In genomic region chr7:101787864-101788263, GRCh38 we compare ENCODE assay signal across 38 cellular contexts.
"Had no signal": no experiment of that assay in that cellular context is flagged by ENCODE, and none has a peak within 500 bp of the region (broad histone marks: within the 10 kb centered on the region; RNA-seq: fewer than 3 reads in every experiment).

No MANE protein-coding gene starts in this region.

- H3K27me3 Mint-ChIP-seq: activated CD4-positive, alpha-beta memory T cell treated with anti-CD3 and anti-CD28 coated beads for 36 hours; activated naive CD8-positive, alpha-beta T cell treated with anti-CD3 and anti-CD28 coated beads for 36 hours had no signal

- H3K4me1 Mint-ChIP-seq: activated B cell treated with CpG ODN at 0.5 μM for 24 hours; activated CD4-positive, alpha-beta T cell treated with anti-CD3 and anti-CD28 coated beads, Interleukin-2, amount 10 ng/mL, durations not matched to agents 24 days and 14 days had no signal

- H3K4me3 ChIP-seq: adrenal gland, body of pancreas, breast epithelium had no signal

- H3K9me3 Mint-ChIP-seq: activated B cell treated with CpG ODN at 0.5 μM for 24 hours; activated CD4-positive, alpha-beta memory T cell treated with anti-CD3 and anti-CD28 coated beads for 36 hours; activated CD4-positive, alpha-beta T cell treated with anti-CD3 and anti-CD28 coated beads, Interleukin-2, amount 10 ng/mL, durations not matched to agents 24 days and 14 days; activated CD8-positive, alpha-beta T cell treated with anti-CD3 and anti-CD28 coated beads for 36 hours; activated naive CD4-positive, alpha-beta T cell treated with anti-CD3 and anti-CD28 coated beads for 36 hours; activated naive CD4-positive, alpha-beta T cell treated with anti-CD3 and anti-CD28 coated beads, Interleukin-2, amount 50 U/mL, for 72 hours; activated T-cell treated with anti-CD3 and anti-CD28 coated beads, Interleukin-2, amount 50 U/mL, for 4 hours; activated T-cell treated with anti-CD3 and anti-CD28 coated beads, Interleukin-2, amount 50 U/mL, for 72 hours; activated T-helper 17 cell treated with anti-CD3 and anti-CD28 coated beads, Interleukin-2, amount 50 U/mL, for 72 hours; central memory CD8-positive, alpha-beta T cell; T-helper 1 cell treated with Interleukin-12 subunit alpha and Interleukin-12 subunit beta and Interleukin-4 antibody, amounts not matched to agents 30 μg/mL and 1 μg/mL, for 36 hours had no signal

- ATAC-seq: activated CD8-positive, alpha-beta T cell treated with anti-CD3 and anti-CD28 coated beads for 36 hours; activated naive CD4-positive, alpha-beta T cell treated with anti-CD3 and anti-CD28 coated beads, Interleukin-2, amount 50 U/mL, for 72 hours; activated T-cell treated with anti-CD3 and anti-CD28 coated beads, Interleukin-2, amount 50 U/mL, for 4 hours; activated T-cell treated with anti-CD3 and anti-CD28 coated beads, Interleukin-2, amount 50 U/mL, for 72 hours; activated T-helper 17 cell treated with anti-CD3 and anti-CD28 coated beads, Interleukin-2, amount 50 U/mL, for 72 hours; body of pancreas had no signal

- H3K4me3 Mint-ChIP-seq: activated B cell treated with CpG ODN at 0.5 μM for 24 hours; activated CD4-positive, alpha-beta memory T cell treated with anti-CD3 and anti-CD28 coated beads for 36 hours; activated CD4-positive, alpha-beta T cell treated with anti-CD3 and anti-CD28 coated beads, Interleukin-2, amount 10 ng/mL, durations not matched to agents 24 days and 14 days; activated CD8-positive, alpha-beta T cell treated with anti-CD3 and anti-CD28 coated beads for 36 hours; activated naive CD4-positive, alpha-beta T cell treated with anti-CD3 and anti-CD28 coated beads for 36 hours; activated naive CD8-positive, alpha-beta T cell treated with anti-CD3 and anti-CD28 coated beads for 36 hours; activated T-cell treated with anti-CD3 and anti-CD28 coated beads, Interleukin-2, amount 50 U/mL, for 4 hours; activated T-cell treated with anti-CD3 and anti-CD28 coated beads, Interleukin-2, amount 50 U/mL, for 72 hours; activated T-helper 1 cell treated with anti-CD3 and anti-CD28 coated beads, Interleukin-12 subunit alpha, Interleukin-12 subunit beta, Interleukin-2, Interleukin-4 antibody, amounts not matched to agents 30 ng/mL and 10 ng/mL and 1 ng/mL, durations not matched to agents 14 hours and 24 hours and 36 hours; activated T-helper 17 cell treated with anti-CD3 and anti-CD28 coated beads, Interleukin-2, amount 50 U/mL, for 72 hours; central memory CD8-positive, alpha-beta T cell; T-helper 1 cell treated with Interleukin-12 subunit alpha and Interleukin-12 subunit beta and Interleukin-4 antibody, amounts not matched to agents 30 μg/mL and 1 μg/mL, for 36 hours; T-helper 2 cell treated with Interferon-gamma antibody and Interleukin-4, amounts not matched to agents 5 μg/mL and 100 μg/mL, for 36 hours had no signal

- H3K36me3 ChIP-seq: adrenal gland, brain microvascular endothelial cell, breast epithelium had no signal

- FAIRE-seq: astrocyte, TTC549 had no signal

- H3K27me3 ChIP-seq: adrenal gland, body of pancreas, breast epithelium had no signal

- H3K27ac ChIP-seq: adrenal gland, body of pancreas, brain microvascular endothelial cell, breast epithelium, VCaP had no signal

- H3K4me1 ChIP-seq: adrenal gland, breast epithelium had no signal

- H3K9me3 ChIP-seq: adrenal gland, body of pancreas, breast epithelium had no signal

- DNase-seq: activated B cell treated with CpG ODN at 0.5 μM for 24 hours; activated CD4-positive, alpha-beta memory T cell treated with anti-CD3 and anti-CD28 coated beads for 36 hours; activated CD4-positive, alpha-beta T cell treated with anti-CD3 and anti-CD28 coated beads for 4 hours; activated CD4-positive, alpha-beta T cell treated with anti-CD3 and anti-CD28 coated beads, Interleukin-2, amount 10 ng/mL, durations not matched to agents 24 days and 14 days; activated CD4-positive, alpha-beta T cell treated with anti-CD3 and anti-CD28 coated beads, Interleukin-2, amount 50 U/mL, for 1 hour; activated CD4-positive, alpha-beta T cell treated with anti-CD3 and anti-CD28 coated beads, Interleukin-2, amount 50 U/mL, for 4 hours; activated CD4-positive, CD25-positive, alpha-beta regulatory T cell treated with anti-CD3 and anti-CD28 coated beads, Interleukin-2, amount 50 U/mL, for 72 hours; activated CD8-positive, alpha-beta memory T cell treated with anti-CD3 and anti-CD28 coated beads, Interleukin-2, amount 50 U/mL, for 4 hours; activated CD8-positive, alpha-beta T cell treated with anti-CD3 and anti-CD28 coated beads for 36 hours; activated effector memory CD4-positive, alpha-beta T cell treated with anti-CD3 and anti-CD28 coated beads, Interleukin-2, amount 50 U/mL, for 16 hours; activated gamma-delta T cell treated with Interleukin-2 at 50 U/mL for 16 hours; activated naive CD4-positive, alpha-beta T cell; activated naive CD4-positive, alpha-beta T cell treated with anti-CD3 and anti-CD28 coated beads for 36 hours; activated naive CD4-positive, alpha-beta T cell treated with anti-CD3 and anti-CD28 coated beads, Interleukin-2, amount 50 U/mL, for 16 hours; activated naive CD8-positive, alpha-beta T cell treated with anti-CD3 and anti-CD28 coated beads for 36 hours; activated T-cell treated with anti-CD3 and anti-CD28 coated beads for 4 hours; activated T-cell treated with anti-CD3 and anti-CD28 coated beads, Interleukin-2, amount 50 U/mL, for 1 hour; activated T-cell treated with anti-CD3 and anti-CD28 coated beads, Interleukin-2, amount 50 U/mL, for 4 hours; activated T-cell treated with anti-CD3 and anti-CD28 coated beads, Interleukin-2, amount 50 U/mL, for 72 hours; adrenal gland; amniotic stem cell; body of pancreas; brain microvascular endothelial cell; caudate nucleus; cerebellar nuclear complex; T-helper 1 cell; T-helper 2 cell; T-helper 9 cell had no signal

- H3K27ac Mint-ChIP-seq: activated B cell treated with CpG ODN at 0.5 μM for 24 hours; activated CD4-positive, alpha-beta memory T cell treated with anti-CD3 and anti-CD28 coated beads for 36 hours; activated CD4-positive, alpha-beta T cell treated with anti-CD3 and anti-CD28 coated beads, Interleukin-2, amount 10 ng/mL, durations not matched to agents 24 days and 14 days; activated CD8-positive, alpha-beta T cell treated with anti-CD3 and anti-CD28 coated beads for 36 hours; activated naive CD4-positive, alpha-beta T cell treated with anti-CD3 and anti-CD28 coated beads for 36 hours; activated naive CD4-positive, alpha-beta T cell treated with anti-CD3 and anti-CD28 coated beads, Interleukin-2, amount 50 U/mL, for 72 hours; activated naive CD8-positive, alpha-beta T cell treated with anti-CD3 and anti-CD28 coated beads for 36 hours; activated T-cell treated with anti-CD3 and anti-CD28 coated beads, Interleukin-2, amount 50 U/mL, for 72 hours; activated T-helper 1 cell treated with anti-CD3 and anti-CD28 coated beads, Interleukin-12 subunit alpha, Interleukin-12 subunit beta, Interleukin-2, Interleukin-4 antibody, amounts not matched to agents 30 ng/mL and 10 ng/mL and 1 ng/mL, durations not matched to agents 14 hours and 24 hours and 36 hours; activated T-helper 17 cell treated with anti-CD3 and anti-CD28 coated beads, Interleukin-2, amount 50 U/mL, for 72 hours; T-helper 1 cell treated with Interleukin-12 subunit alpha and Interleukin-12 subunit beta and Interleukin-4 antibody, amounts not matched to agents 30 μg/mL and 1 μg/mL, for 36 hours; T-helper 2 cell treated with Interferon-gamma antibody and Interleukin-4, amounts not matched to agents 5 μg/mL and 100 μg/mL, for 36 hours had no signal

- H3K36me3 Mint-ChIP-seq: activated CD4-positive, alpha-beta memory T cell treated with anti-CD3 and anti-CD28 coated beads for 36 hours; activated naive CD4-positive, alpha-beta T cell treated with anti-CD3 and anti-CD28 coated beads, Interleukin-2, amount 50 U/mL, for 72 hours; activated naive CD8-positive, alpha-beta T cell treated with anti-CD3 and anti-CD28 coated beads for 36 hours had no signal
